ENCODE assay signal across 9 cellular contexts in the genomic region with DNA sequence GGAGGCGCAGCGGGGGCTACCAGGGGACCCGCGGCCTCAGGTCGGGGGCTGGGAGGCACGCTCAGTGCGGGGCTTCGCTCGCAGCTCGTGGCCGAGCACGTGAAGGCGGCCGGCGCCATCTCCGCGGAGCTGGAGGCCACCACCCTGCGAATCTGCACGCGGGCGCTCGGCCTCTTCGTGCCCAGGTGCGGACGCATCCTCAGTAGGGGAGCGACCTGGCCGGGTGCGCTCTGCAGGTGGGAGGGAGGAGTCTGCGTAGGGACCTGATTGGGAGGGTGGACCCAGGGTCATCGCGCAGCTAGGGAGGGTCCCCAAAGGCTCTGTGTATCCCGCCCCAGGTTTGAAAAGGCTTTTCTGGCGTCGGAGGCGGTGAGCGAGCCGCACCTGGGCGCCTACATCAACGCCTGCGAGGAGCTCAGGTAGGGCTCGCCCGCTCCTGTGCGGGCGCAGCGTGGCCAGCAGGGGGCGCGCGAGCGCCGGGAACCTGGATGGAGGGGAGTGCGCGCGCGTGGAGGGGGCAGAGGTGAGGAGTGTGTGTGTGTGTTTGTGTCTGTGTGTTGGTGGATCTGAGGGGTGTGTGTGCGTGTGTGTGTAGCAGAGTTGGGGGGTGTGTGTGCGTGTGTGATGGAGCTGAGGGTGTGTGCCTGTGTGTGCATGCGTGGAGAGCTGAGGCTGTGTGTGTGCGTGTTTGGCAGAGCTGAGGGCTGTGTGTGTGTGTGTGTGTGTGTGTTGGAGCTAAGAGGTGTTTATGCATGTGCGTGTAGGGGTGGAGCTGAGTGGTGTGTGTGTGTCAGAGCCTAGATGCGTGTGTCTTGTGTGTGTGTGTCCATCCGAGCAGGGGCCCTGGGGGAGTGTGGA. TPM values are rescaled to one million over a fixed set of nuclear protein-coding genes. Genes with fewer than 3 reads are reported as not detected.
A peak's percentile ranks its signal among the peaks of the same experiment; 100 is the strongest.
DNase-seq lines count a peak whose midpoint lies in the region; ATAC-seq and TF ChIP-seq lines count a peak whose summit lies in the region.
"Had no signal": no experiment of that assay in that cellular context is flagged by ENCODE, and none has a peak within 500 bp of the region (broad histone marks: within the 10 kb centered on the region; RNA-seq: fewer than 3 reads in every experiment).

No MANE protein-coding gene starts in this region.

- peak overlapping the region; percentile 30 to 60 (median 59) for H3K4me3 Mint-ChIP-seq in nephron

- intact Hi-C loops in esophagus squamous epithelium (cut with DNase I), result loop anchor here (5.0 to 10.0 kb wide), 2 partner anchors 80 to 187 kb away; no protein-coding TSS in a partner anchor

- no peaks in the 10 kb centered on the region for H3K9me3 ChIP-seq in esophagus squamous epithelium

- peak overlapping the region in 1 of 4 donors; percentile 25 for H3K27ac ChIP-seq in esophagus squamous epithelium

- 12 to 17% methylated on average over 11 of the region's 61 CpGs for WGBS in esophagus squamous epithelium, 2 donors

- H3K4me1 Mint-ChIP-seq in nephron, result peaks cover 25% of the 10 kb centered on the region

- H3K4me3 ChIP-seq in esophagus squamous epithelium, result peak overlapping the region in 2 of 4 donors; percentile 7 to 58

- ATAC-seq in HG02642 (IDR thresholded peaks at IDR 0.05; ENCODE audit: poor library complexity, unreplicated experiment), result peak; percentile 53

- H3K27me3 ChIP-seq in esophagus squamous epithelium, result peaks cover 5 to 56% (median 11%) of the 10 kb centered on the region in 4 donors

- peak overlapping the region in 2 of 3 experiments; percentile 7 to 8 for H3K27ac Mint-ChIP-seq in nephron

- no peaks in the 10 kb centered on the region for H3K36me3 Mint-ChIP-seq in nephron (ENCODE audit: low read depth)

- peaks cover 35 to 50% (median 44%) of the 10 kb centered on the region in 3 donors for H3K4me1 ChIP-seq in esophagus squamous epithelium

- DNase-seq in DMS53 (lab: John Stamatoyannopoulos, UW) (peak; percentile 72), NCI-H748 (lab: John Stamatoyannopoulos, UW; ENCODE audit: unreplicated experiment) (peak; percentile 85), activated T-cell treated with anti-CD3 and anti-CD28 coated beads for 4 hours (peak; percentile 67), esophagus squamous epithelium (lab: John Stamatoyannopoulos, UW) (no peak), superior temporal gyrus (ENCODE audit: extremely low spot score) (peak; percentile 55), H4 (ENCODE audit: low spot score) (no peak)

- TF ChIP-seq CTCF in esophagus squamous epithelium (IDR thresholded peaks at IDR 0.05), result peak; percentile 96 to 99 (median 98)
- TF ChIP-seq CTCF in nephron (IDR thresholded peaks at IDR 0.05; ENCODE audit: unreplicated experiment in 3 of 3), result peak; percentile 88 to 91 (median 89)

- no peaks in the 10 kb centered on the region for H3K9me3 Mint-ChIP-seq in nephron

- TF ChIP-seq POLR2A in esophagus squamous epithelium (IDR thresholded peaks at IDR 0.05), result no peak

- peaks cover 23% of the 10 kb centered on the region for H3K27me3 Mint-ChIP-seq in nephron (ENCODE audit: low read depth)

- H3K36me3 ChIP-seq in esophagus squamous epithelium, result no peaks in the 10 kb centered on the region

RNA-seq across cellular contexts. Expression of gene EXOC3L4, which starts 10.4 kb away (rescaled TPM):
- under 1 TPM in 1 of 4 donors, not detected in 3; 1.00 TPM for total RNA-seq in esophagus squamous epithelium
- not detected in 2 replicates for total RNA-seq in H4 (2014; rRNA removed; shearing (Covaris generic))
- total RNA-seq: T-helper 1 cell treated with Interleukin-12 subunit alpha and Interleukin-12 subunit beta and Interleukin-4 antibody, amounts not matched to agents 30 ng/mL and 1 ng/mL, for 36 hours had no signal

RNA-seq across cellular contexts. Expression of gene TNFAIP2, which starts 18.4 kb away (rescaled TPM):
- 100 to 1,000 TPM in 3 of 4 donors, 10 to 100 TPM in 1; 36.6 to 163 (median 130) TPM for total RNA-seq in esophagus squamous epithelium
- total RNA-seq in H4 (2014; rRNA removed; shearing (Covaris generic)), result 0.41 and 5.3 TPM in 2 replicates

RNA-seq across cellular contexts. Expression of gene LBHD2, which starts 20.9 kb away (rescaled TPM):
- total RNA-seq in esophagus squamous epithelium, result 1 to 10 TPM in 1 of 4 donors, not detected in 3; 1.1 TPM
- not detected in 2 replicates for total RNA-seq in H4 (2014; rRNA removed; shearing (Covaris generic))
- total RNA-seq: T-helper 1 cell treated with Interleukin-12 subunit alpha and Interleukin-12 subunit beta and Interleukin-4 antibody, amounts not matched to agents 30 ng/mL and 1 ng/mL, for 36 hours had no signal

RNA-seq across cellular contexts. Expression of gene CDC42BPB, which starts 47.5 kb away (rescaled TPM):
- 10 to 100 TPM; 43.7 to 98.2 (median 81.2) TPM for total RNA-seq in esophagus squamous epithelium
- total RNA-seq in H4 (2014; rRNA removed; shearing (Covaris generic)), result 15.0 and 18.2 TPM in 2 replicates

Comparison
In these comparisons a context has a peak if more than half of its experiments do, and no peak if none do; other contexts are left out.
1. DNase-seq: peak in DMS53 (single experiment), NCI-H748 (single experiment), activated T-cell treated with anti-CD3 and anti-CD28 coated beads for 4 hours (single experiment) and superior temporal gyrus (single experiment); none in esophagus squamous epithelium (single experiment) and H4 (single experiment).